Comparison of ENCODE assay signal across 34 cellular contexts in genomic region chr7:103549786-103550185, GRCh38.
"Had no signal": no experiment of that assay in that cellular context is flagged by ENCODE, and none has a peak within 500 bp of the region (broad histone marks: within the 10 kb centered on the region; RNA-seq: fewer than 3 reads in every experiment).

No MANE protein-coding gene starts in this region.

- H3K4me3 ChIP-seq: MG63 had no signal

- H3K9me3 ChIP-seq: MG63 had no signal

- H3K36me3 ChIP-seq: MG63 had no signal

- DNase-seq: Karpas-422, Kasumi-1, MG63, MM.1S, MV-4-11, NCI-H1048, NCI-H1092, NCI-H1092 treated with DMSO at 0.1 percent for 48 hours, NCI-H1105, NCI-H1105 treated with DMSO at 0.1 percent for 48 hours, NCI-H1417, NCI-H1417 treated with DMSO at 0.1 percent for 48 hours, NCI-H1436, NCI-H146, NCI-H1694, NCI-H1694 treated with DMSO at 0.1 percent for 48 hours, NCI-H187, NCI-H187 treated with DMSO at 0.1 percent for 48 hours, NCI-H1930, NCI-H2029, NCI-H2029 treated with DMSO at 0.1 percent for 48 hours, NCI-H2081, NCI-H2081 treated with DMSO at 0.1 percent for 48 hours, NCI-H2107, NCI-H2171, NCI-H2171 treated with DMSO at 0.1 percent for 48 hours, NCI-H2227 treated with DMSO at 0.1 percent for 48 hours, NCI-H226, NCI-H345, NCI-H446, NCI-H446 treated with DMSO at 0.1 percent for 48 hours, NCI-H510A, NCI-H510A treated with DMSO at 0.1 percent for 48 hours, NCI-H524 had no signal

- H3K27me3 ChIP-seq: MG63 had no signal
